15 cellular contexts compared by ENCODE assay signal in genomic region chr4:159146454-159146853, GRCh38.
"Had no signal": no experiment of that assay in that cellular context is flagged by ENCODE, and none has a peak within 500 bp of the region (broad histone marks: within the 10 kb centered on the region; RNA-seq: fewer than 3 reads in every experiment).

No MANE protein-coding gene starts in this region.

- H3K27ac Mint-ChIP-seq: activated CD4-positive, alpha-beta memory T cell treated with anti-CD3 and anti-CD28 coated beads, Interleukin-2, amount 10 ng/mL, durations not matched to agents 7 days and 5 days; activated naive CD8-positive, alpha-beta T cell treated with anti-CD3 and anti-CD28 coated beads, Interleukin-2, amount 10 ng/mL, durations not matched to agents 7 days and 5 days; stimulated activated naive B cell treated with anti-CD40 and anti-IgM and Interleukin-4, amounts not matched to agents 10 μg/mL and 1 μg/mL and 100 μg/mL, for 72 hours; type B pancreatic cell had no signal

- H3K27me3 ChIP-seq: esophagus squamous epithelium, heart right ventricle had no signal

- H3K4me3 Mint-ChIP-seq: activated CD4-positive, alpha-beta memory T cell treated with anti-CD3 and anti-CD28 coated beads, Interleukin-2, amount 10 ng/mL, durations not matched to agents 7 days and 5 days; activated naive CD8-positive, alpha-beta T cell treated with anti-CD3 and anti-CD28 coated beads, Interleukin-2, amount 10 ng/mL, durations not matched to agents 7 days and 5 days; stimulated activated naive B cell treated with anti-CD40 and anti-IgM and Interleukin-4, amounts not matched to agents 10 μg/mL and 1 μg/mL and 100 μg/mL, for 72 hours; type B pancreatic cell had no signal

- H3K36me3 Mint-ChIP-seq: activated naive CD8-positive, alpha-beta T cell treated with anti-CD3 and anti-CD28 coated beads, Interleukin-2, amount 10 ng/mL, durations not matched to agents 7 days and 5 days; type B pancreatic cell had no signal

- ATAC-seq: sciatic nerve; stimulated activated naive B cell treated with anti-CD40 and anti-IgM and Interleukin-4, amounts not matched to agents 10 μg/mL and 1 μg/mL and 100 μg/mL, for 72 hours had no signal

- H3K27me3 Mint-ChIP-seq: activated CD4-positive, alpha-beta memory T cell treated with anti-CD3 and anti-CD28 coated beads, Interleukin-2, amount 10 ng/mL, durations not matched to agents 7 days and 5 days; activated naive CD8-positive, alpha-beta T cell treated with anti-CD3 and anti-CD28 coated beads, Interleukin-2, amount 10 ng/mL, durations not matched to agents 7 days and 5 days; stimulated activated naive B cell treated with anti-CD40 and anti-IgM and Interleukin-4, amounts not matched to agents 10 μg/mL and 1 μg/mL and 100 μg/mL, for 72 hours; type B pancreatic cell had no signal

- DNase-seq: activated CD4-positive, alpha-beta memory T cell treated with anti-CD3 and anti-CD28 coated beads, Interleukin-2, amount 10 ng/mL, durations not matched to agents 7 days and 5 days; activated CD4-positive, alpha-beta T cell treated with anti-CD3 and anti-CD28 coated beads for 1 hour; activated CD8-positive, alpha-beta memory T cell treated with anti-CD3 and anti-CD28 coated beads, Interleukin-2, amount 50 U/mL, for 4 hours; activated naive CD8-positive, alpha-beta T cell treated with anti-CD3 and anti-CD28 coated beads, Interleukin-2, amount 10 ng/mL, durations not matched to agents 7 days and 5 days; anterior cingulate cortex; esophagus squamous epithelium; foreskin melanocyte; heart right ventricle; left ventricle myocardium inferior; mesenchymal stem cell; stimulated activated CD4-positive, alpha-beta T cell treated with anti-CD3 and anti-CD28 coated beads, Interleukin-2, amount 100 ng/mL, for 24 hours; stimulated activated naive B cell treated with anti-CD40 and anti-IgM and Interleukin-4, amounts not matched to agents 10 μg/mL and 1 μg/mL and 100 μg/mL, for 72 hours; substantia nigra had no signal

- H3K27ac ChIP-seq: esophagus squamous epithelium, heart right ventricle, left ventricle myocardium inferior had no signal

- H3K9me3 Mint-ChIP-seq: activated CD4-positive, alpha-beta memory T cell treated with anti-CD3 and anti-CD28 coated beads, Interleukin-2, amount 10 ng/mL, durations not matched to agents 7 days and 5 days; activated naive CD8-positive, alpha-beta T cell treated with anti-CD3 and anti-CD28 coated beads, Interleukin-2, amount 10 ng/mL, durations not matched to agents 7 days and 5 days; stimulated activated naive B cell treated with anti-CD40 and anti-IgM and Interleukin-4, amounts not matched to agents 10 μg/mL and 1 μg/mL and 100 μg/mL, for 72 hours had no signal

- H3K4me1 Mint-ChIP-seq: activated CD4-positive, alpha-beta memory T cell treated with anti-CD3 and anti-CD28 coated beads, Interleukin-2, amount 10 ng/mL, durations not matched to agents 7 days and 5 days; activated naive CD8-positive, alpha-beta T cell treated with anti-CD3 and anti-CD28 coated beads, Interleukin-2, amount 10 ng/mL, durations not matched to agents 7 days and 5 days had no signal
